8 cellular contexts compared by ENCODE assay signal in the genomic region with DNA sequence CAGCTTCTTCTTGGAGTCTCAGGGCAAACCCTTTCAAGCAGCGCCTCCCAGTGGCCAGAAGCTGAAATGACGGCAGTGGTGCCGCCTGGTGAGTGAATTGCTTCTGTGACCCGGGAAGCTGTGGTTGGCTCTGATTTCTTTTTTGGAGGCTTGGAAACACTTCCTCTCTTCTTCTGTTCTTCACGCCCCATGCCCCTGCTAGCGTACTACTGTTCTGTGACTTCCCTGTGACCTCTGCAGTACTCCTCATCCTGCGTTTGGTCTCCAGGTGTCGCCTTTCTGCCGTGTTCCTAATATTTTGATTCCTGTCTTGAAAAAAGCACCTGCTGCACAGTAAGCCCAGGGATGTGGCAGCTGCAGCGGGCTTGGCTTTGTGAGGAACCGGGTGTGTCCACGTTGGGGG.
A peak's percentile ranks its signal among the peaks of the same experiment; 100 is the strongest.
DNase-seq lines count a peak whose midpoint lies in the region; ATAC-seq, FAIRE-seq and TF ChIP-seq lines count a peak whose summit lies in the region.
"Not testable (repeated sequence)": the region's sequence is repeated elsewhere in the genome, so short reads cannot be mapped to it uniquely, and the experiment has no call there.

No MANE protein-coding gene starts in this region.

- TF ChIP-seq CTCF in AG09319 (IDR thresholded peaks at IDR 0.05; ENCODE audit: low read depth, low read length) (peak; percentile 46), epithelial cell of esophagus (IDR thresholded peaks at IDR 0.05; ENCODE audit: insufficient read depth, low read depth, low read length, missing control alignments) (peak; percentile 54), right lobe of liver (IDR thresholded peaks at IDR 0.05) (peak; percentile 35 to 56 (median 46))

- WGBS in right lobe of liver (ENCODE audit: insufficient coverage, low coverage, low lambda C conversion rate, missing lambda C conversion rate) = 12% methylated on average over 11 of the region's 12 CpGs

- intact Hi-C loops in right lobe of liver (cut with DNase I) = not testable (repeated sequence)

- DNase-seq in AG09319 (ENCODE audit: extremely low read depth, low read depth); right lobe of liver: not testable (repeated sequence)
- DNase-seq in GM19239 (ENCODE audit: insufficient read length, low spot score) (peak; percentile 26), NCI-H187 treated with DMSO at 0.1 percent for 48 hours (lab: John Stamatoyannopoulos, UW) (peak; percentile 33), SK-N-DZ (ENCODE audit: low spot score) (peak; percentile 22), epithelial cell of esophagus (ENCODE audit: low read depth) (peak; percentile 34)
- peak; percentile 36 for DNase-seq in activated T-helper 9 cell treated with anti-CD3 and anti-CD28 coated beads, Interleukin-2, amount 50 U/mL, for 16 hours (ENCODE audit: low read depth)
- DNase-seq in stimulated activated CD4-positive, alpha-beta T cell treated with anti-CD3 and anti-CD28 coated beads, Interleukin-12 subunit alpha, Interleukin-12 subunit beta, amount 100 ng/mL, for 4 hours = peak; percentile 15

- not testable (repeated sequence) for H3K36me3 ChIP-seq in right lobe of liver

- not testable (repeated sequence) for TF ChIP-seq POLR2A in right lobe of liver (IDR thresholded peaks at IDR 0.05)

- not testable (repeated sequence) for FAIRE-seq in GM19239 (lab: Jason Lieb, UNC)

- not testable (repeated sequence) for ATAC-seq in right lobe of liver

- H3K4me1 ChIP-seq in right lobe of liver = not testable (repeated sequence)

- H3K9me3 ChIP-seq in right lobe of liver = not testable (repeated sequence)

- H3K27me3 ChIP-seq in right lobe of liver = not testable (repeated sequence)

- H3K4me3 ChIP-seq in epithelial cell of esophagus (ENCODE audit: low read length); right lobe of liver: not testable (repeated sequence)

- H3K27ac ChIP-seq in right lobe of liver = not testable (repeated sequence)
